In the genomic region with DNA sequence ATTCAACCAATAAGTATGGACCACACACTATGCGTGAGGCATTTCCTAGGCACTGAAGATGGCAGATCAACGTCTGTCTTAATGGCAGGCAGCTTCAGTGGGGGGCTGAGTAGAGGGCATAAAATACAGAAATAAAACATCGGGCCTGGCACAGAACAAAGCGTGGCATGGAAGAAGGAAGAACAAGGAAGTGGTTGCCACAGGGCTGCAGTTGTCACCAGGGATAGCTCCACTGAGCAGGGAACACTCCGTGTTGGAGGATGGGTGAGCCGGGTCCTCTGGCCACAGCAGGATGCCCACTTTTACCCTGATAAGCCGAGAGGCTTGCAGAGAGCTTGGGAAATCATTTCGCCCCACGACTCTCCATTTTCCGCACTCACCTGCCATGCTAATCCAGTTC, we compare ENCODE assay signal across 1 cellular context.
TF ChIP-seq lines count a peak whose summit lies in the region.

No MANE protein-coding gene starts in this region.

TF ChIP-seq in GM23338, 12 proteins besides CTCF, POLR2A, EP300 and RAD21 (continued from another document):
- TF ChIP-seq, protein P1, sequence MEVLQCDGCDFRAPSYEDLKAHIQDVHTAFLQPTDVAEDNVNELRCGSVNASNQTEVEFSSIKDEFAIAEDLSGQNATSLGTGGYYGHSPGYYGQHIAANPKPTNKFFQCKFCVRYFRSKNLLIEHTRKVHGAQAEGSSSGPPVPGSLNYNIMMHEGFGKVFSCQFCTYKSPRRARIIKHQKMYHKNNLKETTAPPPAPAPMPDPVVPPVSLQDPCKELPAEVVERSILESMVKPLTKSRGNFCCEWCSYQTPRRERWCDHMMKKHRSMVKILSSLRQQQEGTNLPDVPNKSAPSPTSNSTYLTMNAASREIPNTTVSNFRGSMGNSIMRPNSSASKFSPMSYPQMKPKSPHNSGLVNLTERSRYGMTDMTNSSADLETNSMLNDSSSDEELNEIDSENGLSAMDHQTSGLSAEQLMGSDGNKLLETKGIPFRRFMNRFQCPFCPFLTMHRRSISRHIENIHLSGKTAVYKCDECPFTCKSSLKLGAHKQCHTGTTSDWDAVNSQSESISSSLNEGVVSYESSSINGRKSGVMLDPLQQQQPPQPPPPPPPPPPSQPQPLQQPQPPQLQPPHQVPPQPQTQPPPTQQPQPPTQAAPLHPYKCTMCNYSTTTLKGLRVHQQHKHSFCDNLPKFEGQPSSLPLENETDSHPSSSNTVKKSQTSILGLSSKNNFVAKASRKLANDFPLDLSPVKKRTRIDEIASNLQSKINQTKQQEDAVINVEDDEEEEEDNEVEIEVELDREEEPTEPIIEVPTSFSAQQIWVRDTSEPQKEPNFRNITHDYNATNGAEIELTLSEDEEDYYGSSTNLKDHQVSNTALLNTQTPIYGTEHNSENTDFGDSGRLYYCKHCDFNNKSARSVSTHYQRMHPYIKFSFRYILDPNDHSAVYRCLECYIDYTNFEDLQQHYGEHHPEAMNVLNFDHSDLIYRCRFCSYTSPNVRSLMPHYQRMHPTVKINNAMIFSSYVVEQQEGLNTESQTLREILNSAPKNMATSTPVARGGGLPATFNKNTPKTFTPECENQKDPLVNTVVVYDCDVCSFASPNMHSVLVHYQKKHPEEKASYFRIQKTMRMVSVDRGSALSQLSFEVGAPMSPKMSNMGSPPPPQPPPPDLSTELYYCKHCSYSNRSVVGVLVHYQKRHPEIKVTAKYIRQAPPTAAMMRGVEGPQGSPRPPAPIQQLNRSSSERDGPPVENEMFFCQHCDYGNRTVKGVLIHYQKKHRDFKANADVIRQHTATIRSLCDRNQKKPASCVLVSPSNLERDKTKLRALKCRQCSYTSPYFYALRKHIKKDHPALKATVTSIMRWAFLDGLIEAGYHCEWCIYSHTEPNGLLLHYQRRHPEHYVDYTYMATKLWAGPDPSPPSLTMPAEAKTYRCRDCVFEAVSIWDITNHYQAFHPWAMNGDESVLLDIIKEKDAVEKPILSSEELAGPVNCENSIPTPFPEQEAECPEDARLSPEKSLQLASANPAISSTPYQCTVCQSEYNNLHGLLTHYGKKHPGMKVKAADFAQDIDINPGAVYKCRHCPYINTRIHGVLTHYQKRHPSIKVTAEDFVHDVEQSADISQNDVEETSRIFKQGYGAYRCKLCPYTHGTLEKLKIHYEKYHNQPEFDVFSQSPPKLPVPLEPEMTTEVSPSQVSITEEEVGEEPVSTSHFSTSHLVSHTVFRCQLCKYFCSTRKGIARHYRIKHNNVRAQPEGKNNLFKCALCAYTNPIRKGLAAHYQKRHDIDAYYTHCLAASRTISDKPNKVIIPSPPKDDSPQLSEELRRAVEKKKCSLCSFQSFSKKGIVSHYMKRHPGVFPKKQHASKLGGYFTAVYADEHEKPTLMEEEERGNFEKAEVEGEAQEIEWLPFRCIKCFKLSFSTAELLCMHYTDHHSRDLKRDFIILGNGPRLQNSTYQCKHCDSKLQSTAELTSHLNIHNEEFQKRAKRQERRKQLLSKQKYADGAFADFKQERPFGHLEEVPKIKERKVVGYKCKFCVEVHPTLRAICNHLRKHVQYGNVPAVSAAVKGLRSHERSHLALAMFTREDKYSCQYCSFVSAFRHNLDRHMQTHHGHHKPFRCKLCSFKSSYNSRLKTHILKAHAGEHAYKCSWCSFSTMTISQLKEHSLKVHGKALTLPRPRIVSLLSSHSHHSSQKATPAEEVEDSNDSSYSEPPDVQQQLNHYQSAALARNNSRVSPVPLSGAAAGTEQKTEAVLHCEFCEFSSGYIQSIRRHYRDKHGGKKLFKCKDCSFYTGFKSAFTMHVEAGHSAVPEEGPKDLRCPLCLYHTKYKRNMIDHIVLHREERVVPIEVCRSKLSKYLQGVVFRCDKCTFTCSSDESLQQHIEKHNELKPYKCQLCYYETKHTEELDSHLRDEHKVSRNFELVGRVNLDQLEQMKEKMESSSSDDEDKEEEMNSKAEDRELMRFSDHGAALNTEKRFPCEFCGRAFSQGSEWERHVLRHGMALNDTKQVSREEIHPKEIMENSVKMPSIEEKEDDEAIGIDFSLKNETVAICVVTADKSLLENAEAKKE (CRISPR knock-in tag; IDR thresholded peaks at IDR 0.05) = no peak
- no peak for TF ChIP-seq EZH2phosphoT487 (IDR thresholded peaks at IDR 0.05; ENCODE audit: unreplicated experiment)
- TF ChIP-seq JUNB (IDR thresholded peaks at IDR 0.05; ENCODE audit: unreplicated experiment) = no peak
- TF ChIP-seq, protein P2, sequence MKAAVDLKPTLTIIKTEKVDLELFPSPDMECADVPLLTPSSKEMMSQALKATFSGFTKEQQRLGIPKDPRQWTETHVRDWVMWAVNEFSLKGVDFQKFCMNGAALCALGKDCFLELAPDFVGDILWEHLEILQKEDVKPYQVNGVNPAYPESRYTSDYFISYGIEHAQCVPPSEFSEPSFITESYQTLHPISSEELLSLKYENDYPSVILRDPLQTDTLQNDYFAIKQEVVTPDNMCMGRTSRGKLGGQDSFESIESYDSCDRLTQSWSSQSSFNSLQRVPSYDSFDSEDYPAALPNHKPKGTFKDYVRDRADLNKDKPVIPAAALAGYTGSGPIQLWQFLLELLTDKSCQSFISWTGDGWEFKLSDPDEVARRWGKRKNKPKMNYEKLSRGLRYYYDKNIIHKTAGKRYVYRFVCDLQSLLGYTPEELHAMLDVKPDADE (IDR thresholded peaks at IDR 0.05) = no peak
- no peak for TF ChIP-seq EZH2 (IDR thresholded peaks at IDR 0.05; ENCODE audit: low read depth, unreplicated experiment)
- TF ChIP-seq CREB1 (CRISPR knock-in tag; IDR thresholded peaks at IDR 0.05; ENCODE audit: low read depth) = no peak
- TF ChIP-seq ZNF114 (CRISPR knock-in tag; IDR thresholded peaks at IDR 0.05) = no peak
- no peak for TF ChIP-seq NANOG (IDR thresholded peaks at IDR 0.05; ENCODE audit: borderline replicate concordance)
- TF ChIP-seq ZNF331 (CRISPR knock-in tag; IDR thresholded peaks at IDR 0.05; ENCODE audit: low read depth) = no peak
- TF ChIP-seq, protein P3, sequence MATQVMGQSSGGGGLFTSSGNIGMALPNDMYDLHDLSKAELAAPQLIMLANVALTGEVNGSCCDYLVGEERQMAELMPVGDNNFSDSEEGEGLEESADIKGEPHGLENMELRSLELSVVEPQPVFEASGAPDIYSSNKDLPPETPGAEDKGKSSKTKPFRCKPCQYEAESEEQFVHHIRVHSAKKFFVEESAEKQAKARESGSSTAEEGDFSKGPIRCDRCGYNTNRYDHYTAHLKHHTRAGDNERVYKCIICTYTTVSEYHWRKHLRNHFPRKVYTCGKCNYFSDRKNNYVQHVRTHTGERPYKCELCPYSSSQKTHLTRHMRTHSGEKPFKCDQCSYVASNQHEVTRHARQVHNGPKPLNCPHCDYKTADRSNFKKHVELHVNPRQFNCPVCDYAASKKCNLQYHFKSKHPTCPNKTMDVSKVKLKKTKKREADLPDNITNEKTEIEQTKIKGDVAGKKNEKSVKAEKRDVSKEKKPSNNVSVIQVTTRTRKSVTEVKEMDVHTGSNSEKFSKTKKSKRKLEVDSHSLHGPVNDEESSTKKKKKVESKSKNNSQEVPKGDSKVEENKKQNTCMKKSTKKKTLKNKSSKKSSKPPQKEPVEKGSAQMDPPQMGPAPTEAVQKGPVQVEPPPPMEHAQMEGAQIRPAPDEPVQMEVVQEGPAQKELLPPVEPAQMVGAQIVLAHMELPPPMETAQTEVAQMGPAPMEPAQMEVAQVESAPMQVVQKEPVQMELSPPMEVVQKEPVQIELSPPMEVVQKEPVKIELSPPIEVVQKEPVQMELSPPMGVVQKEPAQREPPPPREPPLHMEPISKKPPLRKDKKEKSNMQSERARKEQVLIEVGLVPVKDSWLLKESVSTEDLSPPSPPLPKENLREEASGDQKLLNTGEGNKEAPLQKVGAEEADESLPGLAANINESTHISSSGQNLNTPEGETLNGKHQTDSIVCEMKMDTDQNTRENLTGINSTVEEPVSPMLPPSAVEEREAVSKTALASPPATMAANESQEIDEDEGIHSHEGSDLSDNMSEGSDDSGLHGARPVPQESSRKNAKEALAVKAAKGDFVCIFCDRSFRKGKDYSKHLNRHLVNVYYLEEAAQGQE (IDR thresholded peaks at IDR 0.05; ENCODE audit: unreplicated experiment) = no peak
- TF ChIP-seq POLR2AphosphoS5 (IDR thresholded peaks at IDR 0.05; ENCODE audit: low read depth) = no peak
